In genomic region chr20:31663838-31664695, GRCh38 we compare ENCODE assay signal across 1 cellular context.
TF ChIP-seq lines count a peak whose summit lies in the region.

No MANE protein-coding gene starts in this region.

TF ChIP-seq in liver, 16 proteins besides CTCF, POLR2A, EP300 and RAD21 (continued from another document):
- TF ChIP-seq, protein P1, sequence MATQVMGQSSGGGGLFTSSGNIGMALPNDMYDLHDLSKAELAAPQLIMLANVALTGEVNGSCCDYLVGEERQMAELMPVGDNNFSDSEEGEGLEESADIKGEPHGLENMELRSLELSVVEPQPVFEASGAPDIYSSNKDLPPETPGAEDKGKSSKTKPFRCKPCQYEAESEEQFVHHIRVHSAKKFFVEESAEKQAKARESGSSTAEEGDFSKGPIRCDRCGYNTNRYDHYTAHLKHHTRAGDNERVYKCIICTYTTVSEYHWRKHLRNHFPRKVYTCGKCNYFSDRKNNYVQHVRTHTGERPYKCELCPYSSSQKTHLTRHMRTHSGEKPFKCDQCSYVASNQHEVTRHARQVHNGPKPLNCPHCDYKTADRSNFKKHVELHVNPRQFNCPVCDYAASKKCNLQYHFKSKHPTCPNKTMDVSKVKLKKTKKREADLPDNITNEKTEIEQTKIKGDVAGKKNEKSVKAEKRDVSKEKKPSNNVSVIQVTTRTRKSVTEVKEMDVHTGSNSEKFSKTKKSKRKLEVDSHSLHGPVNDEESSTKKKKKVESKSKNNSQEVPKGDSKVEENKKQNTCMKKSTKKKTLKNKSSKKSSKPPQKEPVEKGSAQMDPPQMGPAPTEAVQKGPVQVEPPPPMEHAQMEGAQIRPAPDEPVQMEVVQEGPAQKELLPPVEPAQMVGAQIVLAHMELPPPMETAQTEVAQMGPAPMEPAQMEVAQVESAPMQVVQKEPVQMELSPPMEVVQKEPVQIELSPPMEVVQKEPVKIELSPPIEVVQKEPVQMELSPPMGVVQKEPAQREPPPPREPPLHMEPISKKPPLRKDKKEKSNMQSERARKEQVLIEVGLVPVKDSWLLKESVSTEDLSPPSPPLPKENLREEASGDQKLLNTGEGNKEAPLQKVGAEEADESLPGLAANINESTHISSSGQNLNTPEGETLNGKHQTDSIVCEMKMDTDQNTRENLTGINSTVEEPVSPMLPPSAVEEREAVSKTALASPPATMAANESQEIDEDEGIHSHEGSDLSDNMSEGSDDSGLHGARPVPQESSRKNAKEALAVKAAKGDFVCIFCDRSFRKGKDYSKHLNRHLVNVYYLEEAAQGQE (IDR thresholded peaks at IDR 0.05), result no peak
- TF ChIP-seq, protein P2, sequence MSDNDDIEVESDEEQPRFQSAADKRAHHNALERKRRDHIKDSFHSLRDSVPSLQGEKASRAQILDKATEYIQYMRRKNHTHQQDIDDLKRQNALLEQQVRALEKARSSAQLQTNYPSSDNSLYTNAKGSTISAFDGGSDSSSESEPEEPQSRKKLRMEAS (IDR thresholded peaks at IDR 0.05), result no peak
- peak; percentile 66 for TF ChIP-seq FOXA2 (IDR thresholded peaks at IDR 0.05)
- no peak for TF ChIP-seq EGR1 (IDR thresholded peaks at IDR 0.05; ENCODE audit: low read depth in 2 of 2)
- TF ChIP-seq SP1 (IDR thresholded peaks at IDR 0.05), result peak; percentile 67
- TF ChIP-seq ZBTB33 (IDR thresholded peaks at IDR 0.05), result no peak
- TF ChIP-seq NR2F2 (IDR thresholded peaks at IDR 0.05), result no peak
TF ChIP-seq in liver: peak in this region for 4.
